ENCODE assay signal across 1 cellular context in the genomic region with DNA sequence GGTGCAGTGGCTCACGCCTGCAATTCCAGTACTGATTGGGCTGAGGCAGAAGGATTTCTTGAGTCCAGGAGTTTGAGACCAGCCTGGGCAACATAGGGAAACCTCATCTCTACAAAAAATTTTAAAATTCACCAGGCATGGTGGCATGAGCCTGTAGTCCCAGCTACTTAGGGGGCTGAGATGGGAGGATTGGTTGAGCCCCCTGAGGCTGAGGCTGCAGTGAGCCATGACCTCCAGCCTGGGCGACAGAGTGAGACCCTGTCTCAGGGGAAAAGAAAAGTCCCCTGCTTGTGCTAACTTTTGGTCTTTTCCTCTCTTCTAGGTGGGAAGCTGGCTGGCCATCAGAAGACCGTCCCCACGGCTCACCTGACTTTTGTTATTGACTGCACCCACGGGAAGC.
TF ChIP-seq lines count a peak whose summit lies in the region.

No MANE protein-coding gene starts in this region.

TF ChIP-seq in K562, 482 proteins besides CTCF, POLR2A, EP300 and RAD21:
- TF ChIP-seq, protein P1, sequence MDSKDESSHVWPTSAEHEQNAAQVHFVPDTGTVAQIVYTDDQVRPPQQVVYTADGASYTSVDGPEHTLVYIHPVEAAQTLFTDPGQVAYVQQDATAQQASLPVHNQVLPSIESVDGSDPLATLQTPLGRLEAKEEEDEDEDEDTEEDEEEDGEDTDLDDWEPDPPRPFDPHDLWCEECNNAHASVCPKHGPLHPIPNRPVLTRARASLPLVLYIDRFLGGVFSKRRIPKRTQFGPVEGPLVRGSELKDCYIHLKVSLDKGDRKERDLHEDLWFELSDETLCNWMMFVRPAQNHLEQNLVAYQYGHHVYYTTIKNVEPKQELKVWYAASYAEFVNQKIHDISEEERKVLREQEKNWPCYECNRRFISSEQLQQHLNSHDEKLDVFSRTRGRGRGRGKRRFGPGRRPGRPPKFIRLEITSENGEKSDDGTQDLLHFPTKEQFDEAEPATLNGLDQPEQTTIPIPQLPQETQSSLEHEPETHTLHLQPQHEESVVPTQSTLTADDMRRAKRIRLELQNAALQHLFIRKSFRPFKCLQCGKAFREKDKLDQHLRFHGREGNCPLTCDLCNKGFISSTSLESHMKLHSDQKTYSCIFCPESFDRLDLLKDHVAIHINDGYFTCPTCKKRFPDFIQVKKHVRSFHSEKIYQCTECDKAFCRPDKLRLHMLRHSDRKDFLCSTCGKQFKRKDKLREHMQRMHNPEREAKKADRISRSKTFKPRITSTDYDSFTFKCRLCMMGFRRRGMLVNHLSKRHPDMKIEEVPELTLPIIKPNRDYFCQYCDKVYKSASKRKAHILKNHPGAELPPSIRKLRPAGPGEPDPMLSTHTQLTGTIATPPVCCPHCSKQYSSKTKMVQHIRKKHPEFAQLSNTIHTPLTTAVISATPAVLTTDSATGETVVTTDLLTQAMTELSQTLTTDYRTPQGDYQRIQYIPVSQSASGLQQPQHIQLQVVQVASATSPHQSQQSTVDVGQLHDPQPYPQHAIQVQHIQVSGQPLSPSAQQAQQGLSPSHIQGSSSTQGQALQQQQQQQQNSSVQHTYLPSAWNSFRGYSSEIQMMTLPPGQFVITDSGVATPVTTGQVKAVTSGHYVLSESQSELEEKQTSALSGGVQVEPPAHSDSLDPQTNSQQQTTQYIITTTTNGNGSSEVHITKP (IDR thresholded peaks at IDR 0.05; ENCODE audit: partially characterized antibody): peak; percentile 88
- TF ChIP-seq, protein P2, sequence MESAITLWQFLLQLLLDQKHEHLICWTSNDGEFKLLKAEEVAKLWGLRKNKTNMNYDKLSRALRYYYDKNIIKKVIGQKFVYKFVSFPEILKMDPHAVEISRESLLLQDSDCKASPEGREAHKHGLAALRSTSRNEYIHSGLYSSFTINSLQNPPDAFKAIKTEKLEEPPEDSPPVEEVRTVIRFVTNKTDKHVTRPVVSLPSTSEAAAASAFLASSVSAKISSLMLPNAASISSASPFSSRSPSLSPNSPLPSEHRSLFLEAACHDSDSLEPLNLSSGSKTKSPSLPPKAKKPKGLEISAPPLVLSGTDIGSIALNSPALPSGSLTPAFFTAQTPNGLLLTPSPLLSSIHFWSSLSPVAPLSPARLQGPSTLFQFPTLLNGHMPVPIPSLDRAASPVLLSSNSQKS (CRISPR knock-in tag; IDR thresholded peaks at IDR 0.05): no peak
- no peak for TF ChIP-seq SIX5 (IDR thresholded peaks at IDR 0.05; ENCODE audit: borderline replicate concordance in 1 of 2, insufficient read depth in 1 of 2, low read depth in 1 of 2, low read length in 2 of 2)
